Comparison of ENCODE assay signal across 8 cellular contexts in the genomic region with DNA sequence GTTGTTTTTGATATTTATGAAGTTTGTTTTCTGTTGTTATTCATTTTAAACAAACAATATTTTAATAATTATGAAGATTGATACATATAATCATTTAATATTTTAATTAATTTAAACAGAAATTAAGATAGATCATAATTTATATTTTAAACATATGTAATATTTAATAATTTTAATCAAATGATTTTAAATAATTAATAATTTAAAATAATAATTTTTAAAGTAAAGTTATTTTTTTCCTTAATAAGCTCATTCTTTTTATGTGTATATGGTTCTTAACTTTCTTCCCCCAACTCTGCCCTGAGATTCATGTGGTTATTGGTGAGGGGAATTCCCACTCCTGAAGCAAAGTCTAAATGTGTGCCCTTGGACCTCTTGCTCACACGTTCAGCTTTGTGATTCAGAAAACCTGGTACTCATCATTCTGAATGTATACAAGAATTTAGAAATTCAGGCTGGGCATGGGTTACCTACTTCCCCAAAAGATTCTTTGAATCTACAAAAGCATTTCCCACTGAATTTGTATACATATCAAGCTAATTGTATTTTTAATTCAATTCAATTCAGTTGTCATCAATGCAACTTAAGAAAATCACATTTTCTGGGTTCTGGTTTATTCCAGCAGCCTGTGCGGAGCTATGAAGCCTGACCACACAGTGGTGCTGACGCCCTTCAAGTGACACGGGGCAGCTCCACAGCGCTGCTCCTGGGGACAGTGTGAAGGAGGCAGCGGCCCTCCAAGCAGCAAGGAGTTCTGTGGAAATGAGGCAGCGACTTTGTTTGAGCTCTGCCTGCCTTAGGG.
DNase-seq lines count a peak whose midpoint lies in the region; ATAC-seq and TF ChIP-seq lines count a peak whose summit lies in the region.

No MANE protein-coding gene starts in this region.

- H3K9me3 Mint-ChIP-seq in activated CD4-positive, alpha-beta T cell treated with anti-CD3 and anti-CD28 coated beads for 36 hours (ENCODE audit: low read depth), result no peaks in the 10 kb centered on the region

- CTCF ChIA-PET in activated CD4-positive, alpha-beta T cell treated with anti-CD3 and anti-CD28 coated beads for 36 hours (lab: Charles Lee), result interaction anchor here (0.6 to 1.9 kb wide), 29 partner anchors 10 to 856 kb away, joined by 3 to 15 read pairs (median 4); no protein-coding TSS in a partner anchor

- no peak overlapping the region for H3K27ac ChIP-seq in ascending aorta

- H3K27me3 Mint-ChIP-seq in activated CD4-positive, alpha-beta T cell treated with anti-CD3 and anti-CD28 coated beads for 36 hours, result peaks cover 35% of the 10 kb centered on the region

- H3K9me3 ChIP-seq in ascending aorta, result no peaks in the 10 kb centered on the region

- H3K4me1 ChIP-seq in ascending aorta, result peaks cover 0 to 6% of the 10 kb centered on the region in 2 donors

- no peak overlapping the region for H3K4me3 Mint-ChIP-seq in activated CD4-positive, alpha-beta T cell treated with anti-CD3 and anti-CD28 coated beads for 36 hours

- peaks cover 5% of the 10 kb centered on the region for H3K4me1 Mint-ChIP-seq in activated CD4-positive, alpha-beta T cell treated with anti-CD3 and anti-CD28 coated beads for 36 hours

- ATAC-seq in activated CD4-positive, alpha-beta T cell treated with anti-CD3 and anti-CD28 coated beads for 36 hours, result peak; percentile 99
- ATAC-seq in GM21786 (IDR thresholded peaks at IDR 0.05; ENCODE audit: unreplicated experiment), result peak; percentile 98
- ATAC-seq in left ventricle myocardium superior, result peak; percentile 100

- peak; percentile 83 to 95 (median 87) for TF ChIP-seq CTCF in ascending aorta (IDR thresholded peaks at IDR 0.05)

- no peak overlapping the region for H3K27ac Mint-ChIP-seq in activated CD4-positive, alpha-beta T cell treated with anti-CD3 and anti-CD28 coated beads for 36 hours

- no peaks in the 10 kb centered on the region for H3K36me3 ChIP-seq in ascending aorta

- H3K27me3 ChIP-seq in ascending aorta, result no peaks in the 10 kb centered on the region

- POLR2A ChIA-PET in activated CD4-positive, alpha-beta T cell treated with anti-CD3 and anti-CD28 coated beads for 36 hours (lab: Charles Lee), result no interaction called here

- H3K4me3 ChIP-seq in ascending aorta, result no peak overlapping the region

- H3K36me3 Mint-ChIP-seq in activated CD4-positive, alpha-beta T cell treated with anti-CD3 and anti-CD28 coated beads for 36 hours (ENCODE audit: low read depth), result no peaks in the 10 kb centered on the region

- intact Hi-C loops in activated CD4-positive, alpha-beta T cell treated with anti-CD3 and anti-CD28 coated beads for 36 hours (cut with DNase I, micrococcal nuclease), result loop anchor here (1.0 to 5.0 kb wide), 4 partner anchors 169 to 854 kb away; partner anchors contain the start of gene UST (in 2 of the 2)
- intact Hi-C loops in ascending aorta (cut with DNase I) (loop anchor here (1.0 to 10.0 kb wide), 5 partner anchors 169 to 854 kb away; partner anchors contain the start of gene UST), left ventricle myocardium superior (cut with micrococcal nuclease) (loop anchor here (5.0 kb wide), 1 partner anchor 369 kb away; no protein-coding TSS in a partner anchor)

- DNase-seq in activated CD4-positive, alpha-beta T cell treated with anti-CD3 and anti-CD28 coated beads for 36 hours, result peak; percentile 74
- DNase-seq in activated CD4-positive, alpha-beta T cell treated with anti-CD3 and anti-CD28 coated beads for 1 hour, result no peak
- peak; percentile 40 for DNase-seq in HuH-7.5 (ENCODE audit: low spot score)
- DNase-seq in RPMI7951 (ENCODE audit: low read depth), result peak; percentile 77
- DNase-seq in ascending aorta (ENCODE audit: low spot score in 2 of 2), result peak in 1 of 2 donors; percentile 89
- DNase-seq in left ventricle myocardium superior, result peak; percentile 87
- DNase-seq in retina, result peak; percentile 73
